11 cellular contexts compared by ENCODE assay signal in genomic region chr3:143110371-143110770, GRCh38.
"Had no signal": no experiment of that assay in that cellular context is flagged by ENCODE, and none has a peak within 500 bp of the region (broad histone marks: within the 10 kb centered on the region; RNA-seq: fewer than 3 reads in every experiment).

No MANE protein-coding gene starts in this region.

- H3K9me3 ChIP-seq: HAP-1 had no signal

- DNase-seq: GM23248, GOT3, H7, H9, HCEC 1CT, HFFc6 had no signal

- ATAC-seq: GM23338, HCT116 had no signal

- H3K27ac ChIP-seq: GM23248 had no signal

- FAIRE-seq: H1, H54 had no signal

- H3K4me1 ChIP-seq: HAP-1 had no signal

- H3K36me3 ChIP-seq: HAP-1 had no signal

- H2AFZ ChIP-seq: GM23248, GM23338 had no signal

- H3K4me2 ChIP-seq: GM23338 had no signal

- H3K4me3 ChIP-seq: GM23248, GM23338, HAP-1 had no signal

- H3K9ac ChIP-seq: GM23248 had no signal
